In genomic region chr2:70514612-70515055, GRCh38 we compare ENCODE assay signal across 14 cellular contexts. TPM values are rescaled to one million over a fixed set of nuclear protein-coding genes. Genes with fewer than 3 reads are reported as not detected.
DNase-seq lines count a peak whose midpoint lies in the region; ATAC-seq, FAIRE-seq and TF ChIP-seq lines count a peak whose summit lies in the region.
"Had no signal": no experiment of that assay in that cellular context is flagged by ENCODE, and none has a peak within 500 bp of the region (broad histone marks: within the 10 kb centered on the region; RNA-seq: fewer than 3 reads in every experiment).

No MANE protein-coding gene starts in this region.

- H2BK15ac ChIP-seq in mesendoderm (replicated peaks; ENCODE audit: low read depth): no peak overlapping the region

- H3K56ac ChIP-seq in mesendoderm (ENCODE audit: low read length): no peak overlapping the region

- H3K4me1 ChIP-seq in breast epithelium: no peaks in the 10 kb centered on the region
- peaks cover 30% of the 10 kb centered on the region for H3K4me1 ChIP-seq in mucosa of descending colon (ENCODE audit: low read depth)
- peaks cover 4% of the 10 kb centered on the region for H3K4me1 ChIP-seq in mesendoderm (ENCODE audit: control insufficient read depth, low read depth, low read length)

- ATAC-seq in mucosa of descending colon (peak; percentile 92), HG02623 (IDR thresholded peaks at IDR 0.05; ENCODE audit: unreplicated experiment) (no peak)
- ATAC-seq: natural killer cell treated with Interleukin-12 subunit alpha and Interleukin-12 subunit beta and Interleukin-15 and Interleukin-18, amount 100 ng/mL, for 72 hours; stimulated activated naive B cell treated with anti-CD40 and anti-IgM and Interleukin-4, amounts not matched to agents 10 μg/mL and 1 μg/mL and 100 μg/mL, for 72 hours; T-helper 17 cell had no signal

- H4K8ac ChIP-seq in mesendoderm (ENCODE audit: low read depth, low read length): no peak overlapping the region

- no peaks in the 10 kb centered on the region for H3K79me1 ChIP-seq in mesendoderm (ENCODE audit: low read length)

- H3K23ac ChIP-seq in mesendoderm (ENCODE audit: low read length): no peak overlapping the region

- no peak for TF ChIP-seq CTCF in breast epithelium (IDR thresholded peaks at IDR 0.05)
- TF ChIP-seq CTCF in mucosa of descending colon (IDR thresholded peaks at IDR 0.05): no peak
- TF ChIP-seq CTCF in D721Med (IDR thresholded peaks at IDR 0.05; ENCODE audit: insufficient read depth, missing control alignments): no peak

- H3K79me2 ChIP-seq in mesendoderm (ENCODE audit: control insufficient read depth, insufficient read depth, low read length): no peaks in the 10 kb centered on the region

- no peak overlapping the region for H3K4ac ChIP-seq in mesendoderm (ENCODE audit: low read depth, low read length)

- no peak overlapping the region for H2BK120ac ChIP-seq in mesendoderm (ENCODE audit: low read depth, low read length)

- no peak overlapping the region for H3K18ac ChIP-seq in mesendoderm (ENCODE audit: low read length)

- no CpG with 5 or more reads among the region's 15 CpGs for WGBS in mesendoderm (ENCODE audit: extremely low coverage, insufficient coverage, low lambda C conversion rate)

- no peak overlapping the region for H2AK5ac ChIP-seq in mesendoderm (ENCODE audit: low read length)

- H2BK5ac ChIP-seq in mesendoderm (ENCODE audit: low read length): no peak overlapping the region

- H3K4me3 ChIP-seq in H7 (ENCODE audit: insufficient read depth, low read depth, low read length) (no peak overlapping the region), breast epithelium (no peak overlapping the region), mucosa of descending colon (no peak overlapping the region), mesendoderm (ENCODE audit: low read length) (no peak overlapping the region)

- no peak overlapping the region for H3K27ac ChIP-seq in breast epithelium
- H3K27ac ChIP-seq in mesendoderm (ENCODE audit: low read depth, low read length): no peak overlapping the region

- no peak for TF ChIP-seq POLR2A in breast epithelium (IDR thresholded peaks at IDR 0.05)

- intact Hi-C loops in breast epithelium (cut with DNase I; ENCODE audit: low total_unique reads) (no loop called here), mucosa of descending colon (cut with DNase I, micrococcal nuclease) (no loop called here)

- H3K36me3 ChIP-seq in H7 (replicated peaks; ENCODE audit: control insufficient read depth, insufficient read depth, low read length) (no peaks in the 10 kb centered on the region), breast epithelium (no peaks in the 10 kb centered on the region), mucosa of descending colon (ENCODE audit: low read depth) (no peaks in the 10 kb centered on the region), mesendoderm (ENCODE audit: control insufficient read depth, insufficient read depth, low read length) (no peaks in the 10 kb centered on the region)

- no peak for FAIRE-seq in D721Med (lab: Jason Lieb, UNC)
- FAIRE-seq: GM12891 had no signal

- H3K9me3 ChIP-seq in breast epithelium (no peaks in the 10 kb centered on the region), mucosa of descending colon (no peaks in the 10 kb centered on the region)

- H3K27me3 ChIP-seq in H7 (ENCODE audit: control insufficient read depth, insufficient read depth, low read length) (peaks cover 1% of the 10 kb centered on the region; the same call in 1 of the 2 replicates), breast epithelium (no peaks in the 10 kb centered on the region), mesendoderm (ENCODE audit: insufficient read depth, low read length, poor library complexity) (no peaks in the 10 kb centered on the region)

- peak; percentile 59 for DNase-seq in H7
- peak; percentile 60 for DNase-seq in NCI-H2107 treated with DMSO at 0.1 percent for 48 hours (lab: John Stamatoyannopoulos, UW; ENCODE audit: unreplicated experiment)
- DNase-seq in breast epithelium (ENCODE audit: low spot score in 2 of 2): peak; percentile 67 to 72
- peak; percentile 93 to 94 (median 94) for DNase-seq in mucosa of descending colon
- no peak for DNase-seq in D721Med (ENCODE audit: insufficient read length, low spot score)
- no peak for DNase-seq in activated CD4-positive, alpha-beta T cell treated with anti-CD3 and anti-CD28 coated beads for 48 hours
- DNase-seq in mesendoderm: no peak
- DNase-seq: activated CD8-positive, alpha-beta memory T cell treated with anti-CD3 and anti-CD28 coated beads for 24 hours; effector memory CD4-positive, alpha-beta T cell; stimulated activated naive B cell treated with anti-CD40 and anti-IgM and Interleukin-4, amounts not matched to agents 10 μg/mL and 1 μg/mL and 100 μg/mL, for 72 hours; T-helper 17 cell had no signal

- no peak overlapping the region for H3K9ac ChIP-seq in mesendoderm (ENCODE audit: low read length)

- no peak overlapping the region for H4K5ac ChIP-seq in mesendoderm (ENCODE audit: low read length)

- no peak overlapping the region for H3K4me2 ChIP-seq in mesendoderm (ENCODE audit: low read length)

RNA-seq across cellular contexts. Expression of gene TGFA, which starts 39.0 kb away (rescaled TPM):
- 0.87 and 1.3 TPM in 2 replicates for total RNA-seq in H7 (2014; rRNA removed; shearing (Covaris generic))
- total RNA-seq in breast epithelium (10 to 100 TPM in 1 of 3 donors, 1 to 10 TPM in 2; 1.1 to 16.1 (median 4.9) TPM), mucosa of descending colon (10 to 100 TPM; 13.5 to 33.5 (median 24.7) TPM)
- polyA plus RNA-seq in mesendoderm (2013, experiment 1 of 2): 3.0 TPM
- polyA plus RNA-seq in mesendoderm (2013, experiment 2 of 2): 2.8 TPM

Comparison
In these comparisons a context has a peak if more than half of its experiments do, and no peak if none do; other contexts are left out.
1. DNase-seq: peak in H7 (single experiment), NCI-H2107 treated with DMSO at 0.1 percent for 48 hours (single experiment), breast epithelium (2 of 2) and mucosa of descending colon (3 of 3); none in D721Med (single experiment), activated CD4-positive, alpha-beta T cell treated with anti-CD3 and anti-CD28 coated beads for 48 hours (single experiment) and mesendoderm (single experiment).